In the genomic region with DNA sequence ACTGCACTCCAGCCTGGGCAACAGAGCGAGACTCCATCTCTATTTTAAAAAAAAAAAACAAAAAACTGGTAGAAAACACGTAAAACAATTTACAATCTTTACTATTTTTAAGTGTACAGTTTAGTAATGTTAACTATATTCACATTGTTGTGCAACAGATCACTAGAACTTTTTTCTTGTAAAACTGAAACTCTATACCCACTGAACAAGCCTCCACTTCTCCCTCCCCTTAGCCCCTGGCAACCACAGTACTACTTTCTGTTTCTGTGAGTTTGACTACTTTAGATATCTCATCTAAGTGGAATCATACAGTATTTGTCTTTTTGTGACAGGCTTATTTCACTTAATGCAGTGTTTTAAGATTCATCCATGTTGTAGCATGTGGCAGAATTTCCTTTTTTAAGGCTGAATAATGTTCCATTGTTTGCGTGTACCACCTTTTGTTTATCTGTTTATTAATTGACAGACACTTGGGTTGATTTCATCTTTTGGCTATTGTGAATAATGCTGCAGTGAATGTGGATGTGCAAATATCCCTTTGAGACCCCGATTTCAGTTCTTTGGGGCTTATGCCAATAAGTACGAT, we compare ENCODE assay signal across 9 cellular contexts. TPM values are rescaled to one million over a fixed set of nuclear protein-coding genes. Genes with fewer than 3 reads are reported as not detected.
A peak's percentile ranks its signal among the peaks of the same experiment; 100 is the strongest.
DNase-seq lines count a peak whose midpoint lies in the region; ATAC-seq, FAIRE-seq and TF ChIP-seq lines count a peak whose summit lies in the region.
"Had no signal": no experiment of that assay in that cellular context is flagged by ENCODE, and none has a peak within 500 bp of the region (broad histone marks: within the 10 kb centered on the region; RNA-seq: fewer than 3 reads in every experiment).

No MANE protein-coding gene starts in this region.

- peaks cover 28% of the 10 kb centered on the region for H3K4me1 Mint-ChIP-seq in activated naive CD8-positive, alpha-beta T cell treated with anti-CD3 and anti-CD28 coated beads, Interleukin-2, amount 10 ng/mL, durations not matched to agents 7 days and 5 days

- H3K9me3 Mint-ChIP-seq in activated naive CD8-positive, alpha-beta T cell treated with anti-CD3 and anti-CD28 coated beads, Interleukin-2, amount 10 ng/mL, durations not matched to agents 7 days and 5 days, result no peaks in the 10 kb centered on the region

- H3K4me3 ChIP-seq in GM12865 (ENCODE audit: low read depth, low read length) (no peak overlapping the region), suprapubic skin (no peak overlapping the region)

- TF ChIP-seq CTCF in GM12865 (IDR thresholded peaks at IDR 0.05; ENCODE audit: insufficient read depth, low read depth, low read length, missing control alignments) (no peak), D721Med (IDR thresholded peaks at IDR 0.05; ENCODE audit: insufficient read depth, missing control alignments) (no peak), suprapubic skin (IDR thresholded peaks at IDR 0.05) (no peak)

- H3K27ac ChIP-seq in suprapubic skin, result no peak overlapping the region

- no peaks in the 10 kb centered on the region for H3K9me3 ChIP-seq in suprapubic skin

- H3K4me3 Mint-ChIP-seq in activated naive CD8-positive, alpha-beta T cell treated with anti-CD3 and anti-CD28 coated beads, Interleukin-2, amount 10 ng/mL, durations not matched to agents 7 days and 5 days, result peak overlapping the region; percentile 60

- FAIRE-seq in D721Med (lab: Jason Lieb, UNC), result no peak

- no peaks in the 10 kb centered on the region for H3K27me3 Mint-ChIP-seq in activated naive CD8-positive, alpha-beta T cell treated with anti-CD3 and anti-CD28 coated beads, Interleukin-2, amount 10 ng/mL, durations not matched to agents 7 days and 5 days

- POLR2A ChIA-PET in activated naive CD8-positive, alpha-beta T cell treated with anti-CD3 and anti-CD28 coated beads, Interleukin-2, amount 10 ng/mL, durations not matched to agents 7 days and 5 days (lab: Charles Lee), result interaction anchor here (2.2 kb wide), 1 partner anchor 10 kb away, joined by 11 read pairs; a partner anchor contains a TSS

- no peak for TF ChIP-seq EP300 in suprapubic skin (IDR thresholded peaks at IDR 0.05)

- peak overlapping the region; percentile 63 for H3K27ac Mint-ChIP-seq in activated naive CD8-positive, alpha-beta T cell treated with anti-CD3 and anti-CD28 coated beads, Interleukin-2, amount 10 ng/mL, durations not matched to agents 7 days and 5 days

- peaks cover 2% of the 10 kb centered on the region for H3K4me1 ChIP-seq in suprapubic skin

- ATAC-seq in GM19463 (IDR thresholded peaks at IDR 0.05; ENCODE audit: unreplicated experiment), result peak; percentile 68
- peak; percentile 82 for ATAC-seq in HG03175 (IDR thresholded peaks at IDR 0.05; ENCODE audit: unreplicated experiment)
- ATAC-seq in activated naive CD8-positive, alpha-beta T cell treated with anti-CD3 and anti-CD28 coated beads, Interleukin-2, amount 10 ng/mL, durations not matched to agents 7 days and 5 days (ENCODE audit: low read depth), result peak; percentile 95

- 92% methylated on average over 5 of the region's 5 CpGs for WGBS in suprapubic skin

- no peaks in the 10 kb centered on the region for H3K27me3 ChIP-seq in suprapubic skin

- peaks cover 50% of the 10 kb centered on the region for H3K36me3 Mint-ChIP-seq in activated naive CD8-positive, alpha-beta T cell treated with anti-CD3 and anti-CD28 coated beads, Interleukin-2, amount 10 ng/mL, durations not matched to agents 7 days and 5 days

- peaks cover 53% of the 10 kb centered on the region for H3K36me3 ChIP-seq in suprapubic skin

- no peak for TF ChIP-seq POLR2A in suprapubic skin (IDR thresholded peaks at IDR 0.05)

- peak; percentile 67 for DNase-seq in GM12865 (ENCODE audit: low read depth)
- DNase-seq in activated naive CD8-positive, alpha-beta T cell treated with anti-CD3 and anti-CD28 coated beads, Interleukin-2, amount 10 ng/mL, durations not matched to agents 7 days and 5 days, result no peak
- no peak for DNase-seq in D721Med (ENCODE audit: insufficient read length, low spot score)
- DNase-seq in NCI-H69 (lab: John Stamatoyannopoulos, UW), result no peak
- no peak for DNase-seq in GDM1 (lab: John Stamatoyannopoulos, UW)
- DNase-seq in suprapubic skin (ENCODE audit: low spot score in 2 of 2), result no peak
- DNase-seq: nucleus accumbens had no signal

RNA-seq across cellular contexts. Expression of a gene that starts 10.9 kb away (rescaled TPM):
- 100 to 1,000 TPM; 178 to 181 TPM for total RNA-seq in activated naive CD8-positive, alpha-beta T cell treated with anti-CD3 and anti-CD28 coated beads, Interleukin-2, amount 10 ng/mL, durations not matched to agents 7 days and 5 days
- 100 to 1,000 TPM in 1 of 4 donors, 10 to 100 TPM in 3; 53.4 to 193 (median 71.8) TPM for total RNA-seq in suprapubic skin

RNA-seq across cellular contexts. Expression of a gene that starts 23.0 kb away (rescaled TPM):
- total RNA-seq in activated naive CD8-positive, alpha-beta T cell treated with anti-CD3 and anti-CD28 coated beads, Interleukin-2, amount 10 ng/mL, durations not matched to agents 7 days and 5 days, result 10 to 100 TPM; 26.5 to 31.1 TPM
- total RNA-seq in suprapubic skin, result 10 to 100 TPM; 22.9 to 28.0 (median 24.6) TPM

RNA-seq across cellular contexts. Expression of a gene that starts 32.2 kb away (rescaled TPM):
- 10 to 100 TPM; 11.7 to 15.1 TPM for total RNA-seq in activated naive CD8-positive, alpha-beta T cell treated with anti-CD3 and anti-CD28 coated beads, Interleukin-2, amount 10 ng/mL, durations not matched to agents 7 days and 5 days
- total RNA-seq in suprapubic skin, result 10 to 100 TPM; 17.5 to 27.0 (median 25.0) TPM

RNA-seq across cellular contexts. Expression of a gene that starts 39.4 kb away (rescaled TPM):
- total RNA-seq in activated naive CD8-positive, alpha-beta T cell treated with anti-CD3 and anti-CD28 coated beads, Interleukin-2, amount 10 ng/mL, durations not matched to agents 7 days and 5 days, result 1 to 10 TPM; 1.1 to 1.3 TPM
- total RNA-seq in suprapubic skin, result 10 to 100 TPM; 42.5 to 59.3 (median 53.5) TPM

RNA-seq across cellular contexts. Expression of a gene that starts 44.3 kb away (rescaled TPM):
- 100 to 1,000 TPM; 113 to 114 TPM for total RNA-seq in activated naive CD8-positive, alpha-beta T cell treated with anti-CD3 and anti-CD28 coated beads, Interleukin-2, amount 10 ng/mL, durations not matched to agents 7 days and 5 days
- total RNA-seq in suprapubic skin, result 10 to 100 TPM; 47.1 to 91.1 (median 71.3) TPM
